In the genomic region with DNA sequence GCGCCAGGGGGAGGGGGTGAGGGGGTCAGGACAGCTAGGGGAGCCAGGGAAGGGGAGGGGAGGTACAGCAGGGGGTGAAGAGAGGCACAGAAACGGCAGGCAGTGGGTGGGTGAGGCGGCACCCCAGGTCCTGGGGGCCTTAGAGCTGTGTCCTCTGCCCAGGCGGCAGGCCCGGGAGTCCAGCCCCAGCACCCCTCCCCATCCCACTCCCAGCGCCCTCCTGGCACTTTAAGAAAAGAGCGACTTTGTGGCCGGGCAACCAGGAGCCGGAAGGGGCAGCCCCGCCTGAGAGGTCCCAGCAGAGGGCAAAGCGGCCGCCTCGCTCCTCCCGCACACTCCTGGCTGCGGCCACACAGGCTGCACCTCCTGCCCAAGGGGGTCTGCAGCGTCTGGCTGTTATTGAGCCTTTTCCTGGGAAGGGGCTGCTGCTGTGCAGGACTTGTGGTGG, we compare ENCODE assay signal across 8 cellular contexts. TPM values are rescaled to one million over a fixed set of nuclear protein-coding genes. Genes with fewer than 3 reads are reported as not detected.
A peak's percentile ranks its signal among the peaks of the same experiment; 100 is the strongest.
DNase-seq lines count a peak whose midpoint lies in the region; ATAC-seq, FAIRE-seq and TF ChIP-seq lines count a peak whose summit lies in the region.

No MANE protein-coding gene starts in this region.

- H3K27me3 ChIP-seq in SJSA1 (replicated peaks) (no peaks in the 10 kb centered on the region), pancreas (no peaks in the 10 kb centered on the region), foreskin keratinocyte (no peaks in the 10 kb centered on the region)

- peaks cover 33% of the 10 kb centered on the region for H3K36me3 ChIP-seq in SJSA1
- H3K36me3 ChIP-seq in pancreas: peaks cover 0 to 7% (median 0%) of the 10 kb centered on the region in 3 donors

- ATAC-seq in pancreas (peak; percentile 19 to 51 (median 42)), GM18861 (IDR thresholded peaks at IDR 0.05; ENCODE audit: unreplicated experiment) (no peak), foreskin keratinocyte (no peak)
- no peak for ATAC-seq in activated T-cell treated with anti-CD3 and anti-CD28 coated beads, Interleukin-2, amount 50 U/mL, for 72 hours (replicated peaks in 1 of 2)

- no peaks in the 10 kb centered on the region for H3K27me3 Mint-ChIP-seq in activated T-cell treated with anti-CD3 and anti-CD28 coated beads, Interleukin-2, amount 50 U/mL, for 72 hours (ENCODE audit: low read depth)

- H3K27ac Mint-ChIP-seq in activated T-cell treated with anti-CD3 and anti-CD28 coated beads, Interleukin-2, amount 50 U/mL, for 72 hours: no peak overlapping the region

- whole genome bisulfite sequencing in pancreas, 2 donors: 53 to 54% methylated on average over 11 to 16 of the region's 16 CpGs

- peaks cover 4% of the 10 kb centered on the region for H3K4me1 Mint-ChIP-seq in activated T-cell treated with anti-CD3 and anti-CD28 coated beads, Interleukin-2, amount 50 U/mL, for 72 hours (ENCODE audit: low read depth)

- FAIRE-seq in pancreas (lab: Jason Lieb, UNC): no peak

- TF ChIP-seq CTCF in C4-2B (conservative IDR thresholded peaks at IDR 0.05) (no peak), pancreas (IDR thresholded peaks at IDR 0.05) (no peak), foreskin keratinocyte (conservative IDR thresholded peaks at IDR 0.05) (no peak)

- H3K9me3 Mint-ChIP-seq in activated T-cell treated with anti-CD3 and anti-CD28 coated beads, Interleukin-2, amount 50 U/mL, for 72 hours: no peaks in the 10 kb centered on the region

- H3K4me3 ChIP-seq in SJSA1 (peak overlapping the region; percentile 26), pancreas (peak overlapping the region in 2 of 4 donors; percentile 20 to 55)

- H3K4me1 ChIP-seq in SJSA1 (replicated peaks): peaks cover 46% of the 10 kb centered on the region
- H3K4me1 ChIP-seq in pancreas: peaks cover 13 to 20% (median 16%) of the 10 kb centered on the region in 3 donors
- H3K4me1 ChIP-seq in foreskin keratinocyte: peaks cover 7% of the 10 kb centered on the region

- intact Hi-C loops in pancreas (cut with DNase I): no loop called here

- H3K27ac ChIP-seq in C4-2B (peak overlapping the region; percentile 89), SJSA1 (peak overlapping the region; percentile 84), pancreas (peak overlapping the region; percentile 75 to 81 (median 78)), foreskin keratinocyte (no peak overlapping the region)

- DNase-seq in SJSA1 (ENCODE audit: low read depth in 1 of 2, low spot score in 2 of 2) (peak; percentile 70 to 79), glomerular visceral epithelial cell (ENCODE audit: extremely low spot score) (peak; percentile 66), pancreas (peak in 4 of 6 donors; percentile 44 to 79 (median 56)), foreskin keratinocyte (no peak), HEK293T (ENCODE audit: extremely low spot score) (no peak)
- no peak for DNase-seq in activated T-cell treated with anti-CD3 and anti-CD28 coated beads, Interleukin-2, amount 50 U/mL, for 72 hours

- no peaks in the 10 kb centered on the region for H3K36me3 Mint-ChIP-seq in activated T-cell treated with anti-CD3 and anti-CD28 coated beads, Interleukin-2, amount 50 U/mL, for 72 hours (ENCODE audit: insufficient read depth in 2 of 2)

- H3K9me3 ChIP-seq in SJSA1 (replicated peaks): no peaks in the 10 kb centered on the region
- H3K9me3 ChIP-seq in pancreas: no peaks in the 10 kb centered on the region

- CTCF ChIA-PET in HEK293T (lab: Yijun Ruan, JAX): interaction anchor here (0.6 kb wide), 1 partner anchor 153 kb away, joined by 3 read pairs; no protein-coding TSS in a partner anchor

- H3K4me3 Mint-ChIP-seq in activated T-cell treated with anti-CD3 and anti-CD28 coated beads, Interleukin-2, amount 50 U/mL, for 72 hours: no peak overlapping the region

- POLR2A ChIA-PET in HEK293T (lab: Yijun Ruan, JAX): no interaction called here

TF ChIP-seq in HEK293T, 16 proteins besides CTCF, POLR2A, EP300 and RAD21:
- TF ChIP-seq BHLHE40 (IDR thresholded peaks at IDR 0.05; ENCODE audit: borderline replicate concordance): no peak
- no peak for TF ChIP-seq FOXA1 (IDR thresholded peaks at IDR 0.05)
- no peak for TF ChIP-seq LEF1 (IDR thresholded peaks at IDR 0.05; ENCODE audit: borderline replicate concordance)
- no peak for TF ChIP-seq SUZ12 (IDR thresholded peaks at IDR 0.05)
- no peak for TF ChIP-seq ZNF384 (IDR thresholded peaks at IDR 0.05)
TF ChIP-seq in HEK293T: peak in this region for 0.

RNA-seq across cellular contexts. Expression of gene NACC2, which starts 42.6 kb away (rescaled TPM):
- total RNA-seq in SJSA1 (2014; rRNA removed; shearing (Covaris generic)): 18.9 and 20.2 TPM in 2 replicates
- total RNA-seq in pancreas (10 to 100 TPM in 2 of 6 donors, 1 to 10 TPM in 4; 6.8 to 12.4 (median 8.9) TPM), foreskin keratinocyte (8.3 and 9.7 TPM in 2 replicates)
- polyA plus RNA-seq in pancreas (1 to 10 TPM; 4.3 to 5.5 TPM), foreskin keratinocyte (2.4 and 2.6 TPM in 2 replicates)
- 10 to 100 TPM in 1 of 2 donors, 1 to 10 TPM in 1; 8.4 to 13.7 TPM for total RNA-seq in activated T-cell treated with anti-CD3 and anti-CD28 coated beads, Interleukin-2, amount 50 U/mL, for 72 hours

Comparison
In these comparisons a context has a peak if more than half of its experiments do, and no peak if none do; other contexts are left out.
1. DNase-seq: peak in SJSA1 (2 of 2), glomerular visceral epithelial cell (single experiment) and pancreas (4 of 6); none in foreskin keratinocyte (0 of 2), HEK293T (single experiment) and activated T-cell treated with anti-CD3 and anti-CD28 coated beads, Interleukin-2, amount 50 U/mL, for 72 hours (0 of 2).
2. ATAC-seq: peak in pancreas (4 of 4); none in GM18861 (single experiment), foreskin keratinocyte (single experiment) and activated T-cell treated with anti-CD3 and anti-CD28 coated beads, Interleukin-2, amount 50 U/mL, for 72 hours (0 of 2).